ENCODE assay signal across 12 cellular contexts in the genomic region with DNA sequence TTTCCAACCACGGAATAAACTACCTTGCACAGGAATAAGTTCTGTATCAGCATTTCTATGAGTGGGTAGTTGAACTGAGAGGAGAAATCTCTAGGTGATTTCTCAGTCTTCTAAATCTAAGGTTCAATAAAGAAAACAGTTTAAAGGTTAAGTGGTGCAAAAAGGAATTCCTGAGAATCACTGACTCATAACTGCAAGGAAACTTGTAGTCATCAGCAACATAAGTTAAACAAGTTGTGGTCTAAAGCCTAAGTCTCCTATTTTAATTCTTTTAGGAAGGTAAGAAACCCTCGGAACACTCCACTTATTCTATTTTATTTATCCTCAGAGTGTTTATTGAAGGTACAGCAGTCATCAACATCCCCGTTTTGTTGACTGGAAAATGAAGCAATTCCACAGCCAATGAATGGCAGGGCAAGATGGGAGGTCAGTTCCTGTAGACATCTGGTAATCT.
DNase-seq lines count a peak whose midpoint lies in the region; ATAC-seq, FAIRE-seq and TF ChIP-seq lines count a peak whose summit lies in the region.
"Had no signal": no experiment of that assay in that cellular context is flagged by ENCODE, and none has a peak within 500 bp of the region (broad histone marks: within the 10 kb centered on the region; RNA-seq: fewer than 3 reads in every experiment).

No MANE protein-coding gene starts in this region.

- POLR2A ChIA-PET in PC-9 (lab: Charles Lee; ENCODE audit: unreplicated experiment) (interaction anchor here (1.0 kb wide), 1 partner anchor 35 kb away, joined by 13 read pairs; no protein-coding TSS in a partner anchor), endothelial cell of umbilical vein (lab: Charles Lee) (no interaction called here), HepG2 (lab: Yijun Ruan, JAX) (no interaction called here)

- H3K79me1 ChIP-seq in trophoblast cell (ENCODE audit: low read length): peaks cover 14% of the 10 kb centered on the region

- H3K9ac ChIP-seq in endothelial cell of umbilical vein (replicated peaks; ENCODE audit: extremely low read depth, insufficient read depth, low read length): peak overlapping the region; percentile 40
- no peak overlapping the region for H3K9ac ChIP-seq in trophoblast cell (ENCODE audit: low read length)
- no peak overlapping the region for H3K9ac ChIP-seq in HepG2 (ENCODE audit: insufficient read depth, low read depth, low read length)

- H3K9me3 ChIP-seq in PC-9 (ENCODE audit: insufficient read depth, low read depth) (peaks cover 18% of the 10 kb centered on the region), endothelial cell of umbilical vein (replicated peaks; ENCODE audit: control insufficient read depth, insufficient read depth, low read length) (no peaks in the 10 kb centered on the region), trophoblast cell (ENCODE audit: insufficient read depth, low read depth, low read length) (no peaks in the 10 kb centered on the region), gastroesophageal sphincter (no peaks in the 10 kb centered on the region), HepG2 (ENCODE audit: low read length) (no peaks in the 10 kb centered on the region), T-helper 17 cell (ENCODE audit: control insufficient read depth, low read length, poor library complexity, severe bottlenecking) (no peaks in the 10 kb centered on the region)
- H3K9me3 ChIP-seq: MG63 had no signal

- peaks cover 25% of the 10 kb centered on the region for H3K4me1 Mint-ChIP-seq in activated CD8-positive, alpha-beta memory T cell treated with anti-CD3 and anti-CD28 coated beads, Interleukin-2, amount 10 ng/mL, durations not matched to agents 7 days and 5 days
- H3K4me1 Mint-ChIP-seq in T-helper 17 cell: peaks cover 12% of the 10 kb centered on the region

- TF ChIP-seq POLR2A in endothelial cell of umbilical vein (IDR thresholded peaks at IDR 0.05; ENCODE audit: low read depth, low read length) (no peak), gastroesophageal sphincter (IDR thresholded peaks at IDR 0.05) (no peak), HepG2 (IDR thresholded peaks at IDR 0.05; ENCODE audit: insufficient read depth in 1 of 2, low read depth in 2 of 2, low read length in 2 of 2) (no peak)

- H3K4me3 Mint-ChIP-seq in activated CD8-positive, alpha-beta memory T cell treated with anti-CD3 and anti-CD28 coated beads, Interleukin-2, amount 10 ng/mL, durations not matched to agents 7 days and 5 days: no peak overlapping the region
- no peak overlapping the region for H3K4me3 Mint-ChIP-seq in T-helper 17 cell
- H3K4me3 Mint-ChIP-seq: naive B cell had no signal

- H4K12ac ChIP-seq in trophoblast cell (ENCODE audit: low read depth, low read length): no peak overlapping the region

- ATAC-seq in gastroesophageal sphincter (no peak), HepG2 (no peak), T-helper 17 cell (no peak)
- ATAC-seq in activated CD8-positive, alpha-beta memory T cell treated with anti-CD3 and anti-CD28 coated beads, Interleukin-2, amount 10 ng/mL, durations not matched to agents 7 days and 5 days: no peak

- CTCF ChIA-PET in PC-9 (lab: Charles Lee) (no interaction called here), endothelial cell of umbilical vein (lab: Charles Lee) (no interaction called here), HepG2 (lab: Yijun Ruan, JAX; ENCODE audit: low intra/inter-chr PET ratio, low total read pairs) (no interaction called here)
- CTCF ChIA-PET in activated CD8-positive, alpha-beta memory T cell treated with anti-CD3 and anti-CD28 coated beads, Interleukin-2, amount 10 ng/mL, durations not matched to agents 7 days and 5 days (lab: Charles Lee): no interaction called here

- no CpG with 5 or more reads among the region's 3 CpGs for WGBS in trophoblast cell (ENCODE audit: extremely low coverage, insufficient coverage, insufficient read length)
- WGBS in gastroesophageal sphincter (ENCODE audit: low coverage in 1 of 2), 2 donors: 34 to 68% methylated on average over 2 to 3 of the region's 3 CpGs
- 0% methylated on average over 3 of the region's 3 CpGs for WGBS in HepG2 (ENCODE audit: low lambda C conversion rate)

- no peak overlapping the region for H3K14ac ChIP-seq in trophoblast cell (ENCODE audit: low read length)

- BruUV-seq in PC-9 (replicated peaks; lab: Mats Ljungman, UMichigan) (no TSS peak), endothelial cell of umbilical vein (replicated peaks; lab: Mats Ljungman, UMichigan) (no TSS peak), HepG2 (replicated peaks; lab: Mats Ljungman, UMichigan) (no TSS peak)

- no peak overlapping the region for H3K27ac Mint-ChIP-seq in activated CD8-positive, alpha-beta memory T cell treated with anti-CD3 and anti-CD28 coated beads, Interleukin-2, amount 10 ng/mL, durations not matched to agents 7 days and 5 days
- no peak overlapping the region for H3K27ac Mint-ChIP-seq in T-helper 17 cell
- H3K27ac Mint-ChIP-seq: naive B cell had no signal

- peaks cover 10% of the 10 kb centered on the region for H3K9me3 Mint-ChIP-seq in activated CD8-positive, alpha-beta memory T cell treated with anti-CD3 and anti-CD28 coated beads, Interleukin-2, amount 10 ng/mL, durations not matched to agents 7 days and 5 days (ENCODE audit: low read depth)

- H3K23ac ChIP-seq in trophoblast cell (ENCODE audit: low read length): no peak overlapping the region

- no peak for TF ChIP-seq CTCF in PC-9 (conservative IDR thresholded peaks at IDR 0.05)
- TF ChIP-seq CTCF in endothelial cell of umbilical vein (IDR thresholded peaks at IDR 0.05; ENCODE audit: extremely low read depth in 1 of 2, insufficient read depth in 1 of 2, low read depth in 1 of 2, low read length in 2 of 2): no peak
- no peak for TF ChIP-seq CTCF in gastroesophageal sphincter (IDR thresholded peaks at IDR 0.05)
- TF ChIP-seq CTCF in HepG2 (CRISPR knock-in tag; IDR thresholded peaks at IDR 0.05): no peak

- in situ Hi-C loops in HepG2 (cut with HindIII; ENCODE audit: extremely low pct_ligation_motif_present, low pct_unique_long_range_greater_than_20kb): no loop called here

- H3K27me3 Mint-ChIP-seq in activated CD8-positive, alpha-beta memory T cell treated with anti-CD3 and anti-CD28 coated beads, Interleukin-2, amount 10 ng/mL, durations not matched to agents 7 days and 5 days: no peaks in the 10 kb centered on the region
- peaks cover 8% of the 10 kb centered on the region for H3K27me3 Mint-ChIP-seq in T-helper 17 cell
- H3K27me3 Mint-ChIP-seq: naive B cell had no signal

- H2AFZ ChIP-seq in PC-9 (no peak overlapping the region), endothelial cell of umbilical vein (ENCODE audit: low read depth, low read length) (no peak overlapping the region), trophoblast cell (ENCODE audit: insufficient read depth, low read length, poor library complexity) (no peak overlapping the region), HepG2 (ENCODE audit: low read length) (no peak overlapping the region)

- H3K27me3 ChIP-seq in PC-9 (ENCODE audit: insufficient read depth, low read depth) (no peaks in the 10 kb centered on the region), endothelial cell of umbilical vein (ENCODE audit: control insufficient read depth in 2 of 2, insufficient read depth in 2 of 2, low read length in 2 of 2) (no peaks in the 10 kb centered on the region), trophoblast cell (ENCODE audit: insufficient read depth, low read length) (no peaks in the 10 kb centered on the region), gastroesophageal sphincter (no peaks in the 10 kb centered on the region), HepG2 (ENCODE audit: control insufficient read depth in 1 of 2, insufficient read depth in 2 of 2, low read length in 2 of 2) (no peaks in the 10 kb centered on the region)
- H3K27me3 ChIP-seq: MG63 had no signal

- DNase-seq in ELR (ENCODE audit: low read depth) (peak; percentile 84), PC-9 (peak in 1 of 2 experiments; percentile 58), endothelial cell of umbilical vein (ENCODE audit: low read depth, low spot score) (peak; percentile 85), trophoblast cell (peak in 1 of 2 donors; percentile 66), HepG2 (ENCODE audit: low spot score) (no peak), T-helper 17 cell (no peak)
- DNase-seq in activated CD8-positive, alpha-beta memory T cell treated with anti-CD3 and anti-CD28 coated beads, Interleukin-2, amount 10 ng/mL, durations not matched to agents 7 days and 5 days: no peak
- DNase-seq: activated CD4-positive, alpha-beta T cell treated with anti-CD3 and anti-CD28 coated beads, Interleukin-2, amount 50 U/mL, for 4 hours; cerebellar nuclear complex; MG63; naive B cell had no signal

- H3K9me1 ChIP-seq in endothelial cell of umbilical vein (replicated peaks; ENCODE audit: control insufficient read depth, extremely low read depth, insufficient read depth, low read length): no peaks in the 10 kb centered on the region

- H3F3A ChIP-seq in PC-9 (ENCODE audit: insufficient read depth, low read depth): peaks cover 32% of the 10 kb centered on the region; the same call in 1 of the 2 replicates

- peak overlapping the region; percentile 11 for H4K91ac ChIP-seq in trophoblast cell (ENCODE audit: low read depth, low read length)

- H3K27ac ChIP-seq in PC-9 (peak overlapping the region; percentile 50), endothelial cell of umbilical vein (ENCODE audit: insufficient read depth, low read depth, low read length) (peak overlapping the region; percentile 83), trophoblast cell (ENCODE audit: low read depth, low read length) (no peak overlapping the region), gastroesophageal sphincter (peak overlapping the region in 1 of 4 donors; percentile 5), HepG2 (ENCODE audit: extremely low read length, insufficient read depth, low read length) (no peak overlapping the region)

- peak overlapping the region; percentile 52 for H3K4me2 ChIP-seq in PC-9
- peak overlapping the region; percentile 61 for H3K4me2 ChIP-seq in endothelial cell of umbilical vein (ENCODE audit: insufficient read depth, low read length)
- no peak overlapping the region for H3K4me2 ChIP-seq in trophoblast cell (ENCODE audit: low read length)
- no peak overlapping the region for H3K4me2 ChIP-seq in HepG2 (ENCODE audit: low read depth, low read length)

- intact Hi-C loops in PC-9 (cut with micrococcal nuclease; ENCODE audit: unreplicated experiment): loop anchor here (5.0 to 10.0 kb wide), 5 partner anchors 428 to 1758 kb away; a partner anchor contains a TSS
- intact Hi-C loops in endothelial cell of umbilical vein (cut with micrococcal nuclease): loop anchor here (5.0 kb wide), 2 partner anchors 35 to 180 kb away; no protein-coding TSS in a partner anchor
- intact Hi-C loops in HepG2 (cut with micrococcal nuclease; ENCODE audit: unreplicated experiment): no loop called here

- no peak overlapping the region for H3K18ac ChIP-seq in trophoblast cell (ENCODE audit: low read length)

- no peak overlapping the region for H2BK120ac ChIP-seq in trophoblast cell (ENCODE audit: insufficient read depth, low read length, poor library complexity)

- H4K20me1 ChIP-seq in PC-9 (ENCODE audit: insufficient read depth) (no peaks in the 10 kb centered on the region), endothelial cell of umbilical vein (replicated peaks; ENCODE audit: control insufficient read depth, extremely low read depth, insufficient read depth, low read length) (no peaks in the 10 kb centered on the region), HepG2 (ENCODE audit: insufficient read depth, low read length) (no peaks in the 10 kb centered on the region)

- no peak overlapping the region for H3K4ac ChIP-seq in trophoblast cell (ENCODE audit: low read depth, low read length)

- H2BK12ac ChIP-seq in trophoblast cell (ENCODE audit: low read length): no peak overlapping the region

- H3K4me3 ChIP-seq in PC-9: no peak overlapping the region
- H3K4me3 ChIP-seq in endothelial cell of umbilical vein (replicated peaks in 1 of 3; ENCODE audit: insufficient read depth in 1 of 3, low read depth in 1 of 3, low read length in 3 of 3): no peak overlapping the region
- H3K4me3 ChIP-seq in trophoblast cell (ENCODE audit: low read depth, low read length): no peak overlapping the region
- no peak overlapping the region for H3K4me3 ChIP-seq in gastroesophageal sphincter
- no peak overlapping the region for H3K4me3 ChIP-seq in HepG2 (replicated peaks in 1 of 3; ENCODE audit: insufficient read depth in 1 of 3, low read depth in 2 of 3, low read length in 3 of 3)
- H3K4me3 ChIP-seq: MG63 had no signal

- TF ChIP-seq RAD21 in HepG2 (CRISPR knock-in tag; IDR thresholded peaks at IDR 0.05): no peak

- H3K79me2 ChIP-seq in PC-9 (ENCODE audit: low read depth): no peaks in the 10 kb centered on the region
- peaks cover 2% of the 10 kb centered on the region for H3K79me2 ChIP-seq in endothelial cell of umbilical vein (ENCODE audit: control insufficient read depth, insufficient read depth, low read length)
- H3K79me2 ChIP-seq in trophoblast cell (ENCODE audit: control insufficient read depth, insufficient read depth, low read length, poor library complexity): no peaks in the 10 kb centered on the region
- no peaks in the 10 kb centered on the region for H3K79me2 ChIP-seq in HepG2 (ENCODE audit: insufficient read depth, low read length)

- dilution Hi-C loops in endothelial cell of umbilical vein (cut with MboI; ENCODE audit: extremely low pct_ligation_motif_present, low sequenced_read_pairs): no loop called here

- H4K8ac ChIP-seq in trophoblast cell (ENCODE audit: low read depth, low read length): no peak overlapping the region

- H3K4me1 ChIP-seq in PC-9 (replicated peaks; ENCODE audit: insufficient read depth) (peaks cover 66% of the 10 kb centered on the region), endothelial cell of umbilical vein (ENCODE audit: control insufficient read depth, extremely low read depth, insufficient read depth, low read length) (peaks cover 51% of the 10 kb centered on the region), trophoblast cell (ENCODE audit: control insufficient read depth in 1 of 2, insufficient read depth in 2 of 2, low read length in 2 of 2) (peaks cover 8 to 21% of the 10 kb centered on the region in 2 experiments), gastroesophageal sphincter (peaks cover 0 to 31% (median 3%) of the 10 kb centered on the region in 3 donors), HepG2 (ENCODE audit: insufficient read depth, low read length) (no peaks in the 10 kb centered on the region)

- FAIRE-seq in endothelial cell of umbilical vein (lab: Jason Lieb, UNC) (peak; percentile 89), HepG2 (lab: Jason Lieb, UNC) (no peak)

- TF ChIP-seq EP300 in gastroesophageal sphincter (IDR thresholded peaks at IDR 0.05) (no peak), HepG2 (IDR thresholded peaks at IDR 0.05; ENCODE audit: low read depth in 2 of 2, low read length in 2 of 2) (no peak), HepG2 (CRISPR knock-in tag; IDR thresholded peaks at IDR 0.05; ENCODE audit: borderline replicate concordance) (no peak)

- H2AK5ac ChIP-seq in trophoblast cell (ENCODE audit: low read length): no peak overlapping the region

- no peaks in the 10 kb centered on the region; the same call in 1 of the 2 replicates for H3K36me3 ChIP-seq in PC-9 (ENCODE audit: low read depth)
- H3K36me3 ChIP-seq in endothelial cell of umbilical vein (ENCODE audit: control insufficient read depth in 2 of 2, extremely low read depth in 1 of 2, insufficient read depth in 2 of 2, low read length in 2 of 2): no peaks in the 10 kb centered on the region
- no peaks in the 10 kb centered on the region for H3K36me3 ChIP-seq in trophoblast cell (ENCODE audit: control insufficient read depth in 1 of 2, insufficient read depth in 2 of 2, low read length in 2 of 2)
- H3K36me3 ChIP-seq in gastroesophageal sphincter: no peaks in the 10 kb centered on the region
- no peaks in the 10 kb centered on the region for H3K36me3 ChIP-seq in HepG2 (replicated peaks in 1 of 2; ENCODE audit: control insufficient read depth in 1 of 2, insufficient read depth in 2 of 2, low read length in 2 of 2)
- H3K36me3 ChIP-seq: MG63 had no signal

- no peak overlapping the region for H2BK5ac ChIP-seq in trophoblast cell (ENCODE audit: low read depth, low read length, poor library complexity)

- peaks cover 14% of the 10 kb centered on the region for H3K36me3 Mint-ChIP-seq in activated CD8-positive, alpha-beta memory T cell treated with anti-CD3 and anti-CD28 coated beads, Interleukin-2, amount 10 ng/mL, durations not matched to agents 7 days and 5 days
- H3K36me3 Mint-ChIP-seq in T-helper 17 cell (ENCODE audit: low read depth): peaks cover 2% of the 10 kb centered on the region

- no peaks in the 10 kb centered on the region for H3K9me2 ChIP-seq in PC-9 (ENCODE audit: insufficient read depth)

Comparison
In these comparisons a context has a peak if more than half of its experiments do, and no peak if none do; other contexts are left out.
1. DNase-seq: peak in ELR (single experiment) and endothelial cell of umbilical vein (single experiment); none in HepG2 (single experiment), activated CD8-positive, alpha-beta memory T cell treated with anti-CD3 and anti-CD28 coated beads, Interleukin-2, amount 10 ng/mL, durations not matched to agents 7 days and 5 days (single experiment) and T-helper 17 cell (0 of 3).
2. H3K27ac ChIP-seq: peak in PC-9 (single experiment) and endothelial cell of umbilical vein (single experiment); none in trophoblast cell (single experiment) and HepG2 (single experiment).
3. H3K4me2 ChIP-seq: peak in PC-9 (single experiment) and endothelial cell of umbilical vein (single experiment); none in trophoblast cell (single experiment) and HepG2 (single experiment).